Comparison of ENCODE assay signal across 29 cellular contexts in genomic region chr6:41275489-41275888, GRCh38. TPM values are rescaled to one million over a fixed set of nuclear protein-coding genes. Genes with fewer than 3 reads are reported as not detected.
"Had no signal": no experiment of that assay in that cellular context is flagged by ENCODE, and none has a peak within 500 bp of the region (broad histone marks: within the 10 kb centered on the region; RNA-seq: fewer than 3 reads in every experiment).

No MANE protein-coding gene starts in this region.

- H3K9me3 ChIP-seq: colonic mucosa had no signal

- H3K4me1 ChIP-seq: colonic mucosa had no signal

- H3K36me3 Mint-ChIP-seq: activated naive CD4-positive, alpha-beta T cell treated with anti-CD3 and anti-CD28 coated beads, Interleukin-2, amount 10 ng/mL, durations not matched to agents 7 days and 5 days; activated naive CD8-positive, alpha-beta T cell treated with anti-CD3 and anti-CD28 coated beads for 36 hours; T-cell had no signal

- H3K4me3 Mint-ChIP-seq: activated CD8-positive, alpha-beta T cell treated with anti-CD3 and anti-CD28 coated beads for 36 hours; activated naive CD4-positive, alpha-beta T cell treated with anti-CD3 and anti-CD28 coated beads, Interleukin-2, amount 10 ng/mL, durations not matched to agents 7 days and 5 days; activated naive CD8-positive, alpha-beta T cell treated with anti-CD3 and anti-CD28 coated beads for 36 hours; activated T-cell treated with anti-CD3 and anti-CD28 coated beads, Interleukin-2, amount 50 U/mL, for 72 hours; T-cell had no signal

- H3K27me3 ChIP-seq: colonic mucosa had no signal

- H3K27ac Mint-ChIP-seq: activated CD8-positive, alpha-beta T cell treated with anti-CD3 and anti-CD28 coated beads for 36 hours; activated naive CD4-positive, alpha-beta T cell treated with anti-CD3 and anti-CD28 coated beads, Interleukin-2, amount 10 ng/mL, durations not matched to agents 7 days and 5 days; activated naive CD8-positive, alpha-beta T cell treated with anti-CD3 and anti-CD28 coated beads for 36 hours; activated T-cell treated with anti-CD3 and anti-CD28 coated beads, Interleukin-2, amount 50 U/mL, for 72 hours; activated T-helper 2 cell treated with anti-CD3 and anti-CD28 coated beads, Interferon-gamma antibody, Interleukin-2, Interleukin-4, amounts not matched to agents 10 μg/mL and 5 μg/mL and 100 μg/mL, durations not matched to agents 14 hours and 24 hours and 36 hours; T-cell had no signal

- H3K4me3 ChIP-seq: colonic mucosa, SK-N-MC had no signal

- DNase-seq: activated CD4-positive, alpha-beta T cell treated with anti-CD3 and anti-CD28 coated beads for 4 hours; activated CD8-positive, alpha-beta memory T cell treated with anti-CD3 and anti-CD28 coated beads, Interleukin-2, amount 50 U/mL, for 4 hours; activated CD8-positive, alpha-beta T cell treated with anti-CD3 and anti-CD28 coated beads for 36 hours; activated gamma-delta T cell treated with Interleukin-2 at 50 U/mL for 16 hours; activated naive CD4-positive, alpha-beta T cell treated with anti-CD3 and anti-CD28 coated beads, Interleukin-2, amount 10 ng/mL, durations not matched to agents 7 days and 5 days; activated naive CD8-positive, alpha-beta T cell treated with anti-CD3 and anti-CD28 coated beads for 36 hours; activated T-cell treated with anti-CD3 and anti-CD28 coated beads, Interleukin-2, amount 50 U/mL, for 72 hours; brain microvascular endothelial cell; colonic mucosa; NCI-H1105; NCI-H1436; NCI-H1694 treated with DMSO at 0.1 percent for 48 hours; NCI-H2029 treated with DMSO at 0.1 percent for 48 hours; NCI-H345; NCI-H510A; NCI-H526 treated with DMSO at 0.1 percent for 48 hours; NCI-H82; OCI-M1; RPMI8226; T-cell had no signal

- H3K27me3 Mint-ChIP-seq: activated CD8-positive, alpha-beta T cell treated with anti-CD3 and anti-CD28 coated beads for 36 hours; activated naive CD8-positive, alpha-beta T cell treated with anti-CD3 and anti-CD28 coated beads for 36 hours; T-cell had no signal

- ATAC-seq: activated CD4-positive, CD25-positive, alpha-beta regulatory T cell treated with anti-CD3 and anti-CD28 coated beads, Interleukin-2, amount 50 U/mL, for 24 hours; activated CD8-positive, alpha-beta T cell treated with anti-CD3 and anti-CD28 coated beads for 36 hours; activated T-cell treated with anti-CD3 and anti-CD28 coated beads, Interleukin-2, amount 50 U/mL, for 72 hours; Panc1; Right ventricle myocardium inferior; T-cell had no signal

- H3K9me3 Mint-ChIP-seq: activated CD8-positive, alpha-beta T cell treated with anti-CD3 and anti-CD28 coated beads for 36 hours; activated naive CD4-positive, alpha-beta T cell treated with anti-CD3 and anti-CD28 coated beads, Interleukin-2, amount 10 ng/mL, durations not matched to agents 7 days and 5 days; activated naive CD8-positive, alpha-beta T cell treated with anti-CD3 and anti-CD28 coated beads for 36 hours; activated T-cell treated with anti-CD3 and anti-CD28 coated beads, Interleukin-2, amount 50 U/mL, for 72 hours; activated T-helper 2 cell treated with anti-CD3 and anti-CD28 coated beads, Interferon-gamma antibody, Interleukin-2, Interleukin-4, amounts not matched to agents 10 μg/mL and 5 μg/mL and 100 μg/mL, durations not matched to agents 14 hours and 24 hours and 36 hours; T-cell had no signal

- H3K27ac ChIP-seq: brain microvascular endothelial cell, colonic mucosa, SK-N-MC had no signal

- H3K36me3 ChIP-seq: brain microvascular endothelial cell, colonic mucosa had no signal

RNA-seq across cellular contexts. Expression of gene TREM1, which starts 11.0 kb away (rescaled TPM):
- total RNA-seq: activated CD8-positive, alpha-beta T cell treated with anti-CD3 and anti-CD28 coated beads for 36 hours; activated T-helper 2 cell treated with anti-CD3 and anti-CD28 coated beads, Interferon-gamma antibody, Interleukin-2, Interleukin-4, amounts not matched to agents 10 μg/mL and 5 μg/mL and 100 μg/mL, durations not matched to agents 14 hours and 24 hours and 36 hours; T-helper 2 cell treated with Interferon-gamma antibody and Interleukin-4, amounts not matched to agents 100 ng/mL and 5 ng/mL, for 36 hours had no signal

RNA-seq across cellular contexts. Expression of gene TREML4, which starts 47.3 kb away (rescaled TPM):
- total RNA-seq: activated CD8-positive, alpha-beta T cell treated with anti-CD3 and anti-CD28 coated beads for 36 hours; activated naive CD8-positive, alpha-beta T cell treated with anti-CD3 and anti-CD28 coated beads for 36 hours; activated T-cell treated with anti-CD3 and anti-CD28 coated beads, Interleukin-2, amount 50 U/mL, for 72 hours; activated T-helper 2 cell treated with anti-CD3 and anti-CD28 coated beads, Interferon-gamma antibody, Interleukin-2, Interleukin-4, amounts not matched to agents 10 μg/mL and 5 μg/mL and 100 μg/mL, durations not matched to agents 14 hours and 24 hours and 36 hours; cardiac septum; cerebellum; colonic mucosa; Right ventricle myocardium inferior; T-cell; T-helper 2 cell treated with Interferon-gamma antibody and Interleukin-4, amounts not matched to agents 100 ng/mL and 5 ng/mL, for 36 hours had no signal

RNA-seq across cellular contexts. Expression of gene NCR2, which starts 59.9 kb away (rescaled TPM):
- total RNA-seq: activated T-cell treated with anti-CD3 and anti-CD28 coated beads, Interleukin-2, amount 50 U/mL, for 72 hours; activated T-helper 2 cell treated with anti-CD3 and anti-CD28 coated beads, Interferon-gamma antibody, Interleukin-2, Interleukin-4, amounts not matched to agents 10 μg/mL and 5 μg/mL and 100 μg/mL, durations not matched to agents 14 hours and 24 hours and 36 hours; cardiac septum; cerebellum; colonic mucosa; Right ventricle myocardium inferior; T-cell; T-helper 2 cell treated with Interferon-gamma antibody and Interleukin-4, amounts not matched to agents 100 ng/mL and 5 ng/mL, for 36 hours had no signal
- polyA plus RNA-seq: adipose tissue had no signal
